1 cellular context compared by ENCODE assay signal in the genomic region with DNA sequence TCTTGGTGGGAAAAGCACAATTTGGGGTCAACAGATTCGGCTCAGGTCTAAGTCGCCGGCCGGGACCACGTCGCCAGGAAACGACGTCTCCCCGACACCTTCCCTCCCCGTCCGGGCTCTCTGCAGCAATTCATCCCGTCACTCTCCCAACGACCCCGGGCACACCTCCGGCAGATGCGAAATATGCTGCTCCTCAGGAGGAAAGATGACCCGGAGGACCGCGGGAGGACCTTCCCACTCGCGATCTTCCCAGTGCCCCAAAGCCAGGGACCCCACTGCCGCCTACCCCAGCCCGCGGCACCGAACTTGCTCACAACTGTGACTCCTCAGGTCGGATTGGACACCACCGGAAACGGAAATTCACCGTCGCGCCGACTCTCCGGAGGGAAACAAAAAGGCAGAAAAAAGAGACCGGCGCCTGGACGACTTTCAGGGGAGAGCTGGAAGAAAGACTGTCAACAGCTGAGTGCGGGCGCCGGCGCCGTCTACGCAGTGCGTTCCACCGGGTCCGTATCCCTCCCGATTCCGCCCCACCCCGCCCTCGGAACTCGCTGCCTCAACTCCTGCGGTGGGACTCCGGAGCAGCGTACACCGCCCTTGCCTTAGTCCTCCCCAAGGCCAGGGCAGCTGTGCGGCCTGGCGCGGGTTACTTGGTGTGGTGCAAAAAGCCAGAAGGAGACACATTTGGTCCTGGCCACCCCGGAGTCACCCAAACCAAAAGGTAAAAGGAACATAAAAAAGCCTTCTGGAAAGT.
TF ChIP-seq lines count a peak whose summit lies in the region.

No MANE protein-coding gene starts in this region.

TF ChIP-seq in K562, 482 proteins besides CTCF, POLR2A, EP300 and RAD21 (continued from another document and continues in another):
- TF ChIP-seq, protein P1, sequence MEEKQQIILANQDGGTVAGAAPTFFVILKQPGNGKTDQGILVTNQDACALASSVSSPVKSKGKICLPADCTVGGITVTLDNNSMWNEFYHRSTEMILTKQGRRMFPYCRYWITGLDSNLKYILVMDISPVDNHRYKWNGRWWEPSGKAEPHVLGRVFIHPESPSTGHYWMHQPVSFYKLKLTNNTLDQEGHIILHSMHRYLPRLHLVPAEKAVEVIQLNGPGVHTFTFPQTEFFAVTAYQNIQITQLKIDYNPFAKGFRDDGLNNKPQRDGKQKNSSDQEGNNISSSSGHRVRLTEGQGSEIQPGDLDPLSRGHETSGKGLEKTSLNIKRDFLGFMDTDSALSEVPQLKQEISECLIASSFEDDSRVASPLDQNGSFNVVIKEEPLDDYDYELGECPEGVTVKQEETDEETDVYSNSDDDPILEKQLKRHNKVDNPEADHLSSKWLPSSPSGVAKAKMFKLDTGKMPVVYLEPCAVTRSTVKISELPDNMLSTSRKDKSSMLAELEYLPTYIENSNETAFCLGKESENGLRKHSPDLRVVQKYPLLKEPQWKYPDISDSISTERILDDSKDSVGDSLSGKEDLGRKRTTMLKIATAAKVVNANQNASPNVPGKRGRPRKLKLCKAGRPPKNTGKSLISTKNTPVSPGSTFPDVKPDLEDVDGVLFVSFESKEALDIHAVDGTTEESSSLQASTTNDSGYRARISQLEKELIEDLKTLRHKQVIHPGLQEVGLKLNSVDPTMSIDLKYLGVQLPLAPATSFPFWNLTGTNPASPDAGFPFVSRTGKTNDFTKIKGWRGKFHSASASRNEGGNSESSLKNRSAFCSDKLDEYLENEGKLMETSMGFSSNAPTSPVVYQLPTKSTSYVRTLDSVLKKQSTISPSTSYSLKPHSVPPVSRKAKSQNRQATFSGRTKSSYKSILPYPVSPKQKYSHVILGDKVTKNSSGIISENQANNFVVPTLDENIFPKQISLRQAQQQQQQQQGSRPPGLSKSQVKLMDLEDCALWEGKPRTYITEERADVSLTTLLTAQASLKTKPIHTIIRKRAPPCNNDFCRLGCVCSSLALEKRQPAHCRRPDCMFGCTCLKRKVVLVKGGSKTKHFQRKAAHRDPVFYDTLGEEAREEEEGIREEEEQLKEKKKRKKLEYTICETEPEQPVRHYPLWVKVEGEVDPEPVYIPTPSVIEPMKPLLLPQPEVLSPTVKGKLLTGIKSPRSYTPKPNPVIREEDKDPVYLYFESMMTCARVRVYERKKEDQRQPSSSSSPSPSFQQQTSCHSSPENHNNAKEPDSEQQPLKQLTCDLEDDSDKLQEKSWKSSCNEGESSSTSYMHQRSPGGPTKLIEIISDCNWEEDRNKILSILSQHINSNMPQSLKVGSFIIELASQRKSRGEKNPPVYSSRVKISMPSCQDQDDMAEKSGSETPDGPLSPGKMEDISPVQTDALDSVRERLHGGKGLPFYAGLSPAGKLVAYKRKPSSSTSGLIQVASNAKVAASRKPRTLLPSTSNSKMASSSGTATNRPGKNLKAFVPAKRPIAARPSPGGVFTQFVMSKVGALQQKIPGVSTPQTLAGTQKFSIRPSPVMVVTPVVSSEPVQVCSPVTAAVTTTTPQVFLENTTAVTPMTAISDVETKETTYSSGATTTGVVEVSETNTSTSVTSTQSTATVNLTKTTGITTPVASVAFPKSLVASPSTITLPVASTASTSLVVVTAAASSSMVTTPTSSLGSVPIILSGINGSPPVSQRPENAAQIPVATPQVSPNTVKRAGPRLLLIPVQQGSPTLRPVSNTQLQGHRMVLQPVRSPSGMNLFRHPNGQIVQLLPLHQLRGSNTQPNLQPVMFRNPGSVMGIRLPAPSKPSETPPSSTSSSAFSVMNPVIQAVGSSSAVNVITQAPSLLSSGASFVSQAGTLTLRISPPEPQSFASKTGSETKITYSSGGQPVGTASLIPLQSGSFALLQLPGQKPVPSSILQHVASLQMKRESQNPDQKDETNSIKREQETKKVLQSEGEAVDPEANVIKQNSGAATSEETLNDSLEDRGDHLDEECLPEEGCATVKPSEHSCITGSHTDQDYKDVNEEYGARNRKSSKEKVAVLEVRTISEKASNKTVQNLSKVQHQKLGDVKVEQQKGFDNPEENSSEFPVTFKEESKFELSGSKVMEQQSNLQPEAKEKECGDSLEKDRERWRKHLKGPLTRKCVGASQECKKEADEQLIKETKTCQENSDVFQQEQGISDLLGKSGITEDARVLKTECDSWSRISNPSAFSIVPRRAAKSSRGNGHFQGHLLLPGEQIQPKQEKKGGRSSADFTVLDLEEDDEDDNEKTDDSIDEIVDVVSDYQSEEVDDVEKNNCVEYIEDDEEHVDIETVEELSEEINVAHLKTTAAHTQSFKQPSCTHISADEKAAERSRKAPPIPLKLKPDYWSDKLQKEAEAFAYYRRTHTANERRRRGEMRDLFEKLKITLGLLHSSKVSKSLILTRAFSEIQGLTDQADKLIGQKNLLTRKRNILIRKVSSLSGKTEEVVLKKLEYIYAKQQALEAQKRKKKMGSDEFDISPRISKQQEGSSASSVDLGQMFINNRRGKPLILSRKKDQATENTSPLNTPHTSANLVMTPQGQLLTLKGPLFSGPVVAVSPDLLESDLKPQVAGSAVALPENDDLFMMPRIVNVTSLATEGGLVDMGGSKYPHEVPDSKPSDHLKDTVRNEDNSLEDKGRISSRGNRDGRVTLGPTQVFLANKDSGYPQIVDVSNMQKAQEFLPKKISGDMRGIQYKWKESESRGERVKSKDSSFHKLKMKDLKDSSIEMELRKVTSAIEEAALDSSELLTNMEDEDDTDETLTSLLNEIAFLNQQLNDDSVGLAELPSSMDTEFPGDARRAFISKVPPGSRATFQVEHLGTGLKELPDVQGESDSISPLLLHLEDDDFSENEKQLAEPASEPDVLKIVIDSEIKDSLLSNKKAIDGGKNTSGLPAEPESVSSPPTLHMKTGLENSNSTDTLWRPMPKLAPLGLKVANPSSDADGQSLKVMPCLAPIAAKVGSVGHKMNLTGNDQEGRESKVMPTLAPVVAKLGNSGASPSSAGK (IDR thresholded peaks at IDR 0.05): no peak
- TF ChIP-seq TAL1 (IDR thresholded peaks at IDR 0.05) (peak; percentile 19; the same call in 1 of the 2 replicates), TARDBP (IDR thresholded peaks at IDR 0.05) (no peak), RCOR1 (IDR thresholded peaks at IDR 0.05; ENCODE audit: borderline replicate concordance in 1 of 2, low read depth in 2 of 2, low read length in 2 of 2) (peak in 1 of 2 experiments; percentile 11; a peak in 1 of 4 replicates), TOE1 (IDR thresholded peaks at IDR 0.05; ENCODE audit: borderline replicate concordance) (peak; percentile 93), TOE1 (CRISPR knock-in tag; IDR thresholded peaks at IDR 0.05; ENCODE audit: borderline replicate concordance, low read depth) (no peak), CHD1 (IDR thresholded peaks at IDR 0.05; ENCODE audit: low read length) (peak; percentile 63), RFX7 (CRISPR knock-in tag; IDR thresholded peaks at IDR 0.05) (no peak), FOXA3 (CRISPR knock-in tag; conservative IDR thresholded peaks at IDR 0.05 in 1 of 2, IDR thresholded peaks at IDR 0.05 in 1 of 2) (peak in 1 of 2 experiments; percentile 89; a peak in 2 of 4 replicates), TAF7 (tag; IDR thresholded peaks at IDR 0.05) (peak; percentile 93), FOXP1 (CRISPR knock-in tag; IDR thresholded peaks at IDR 0.05) (peak; percentile 93; the same call in 1 of the 2 replicates), POLR3A (IDR thresholded peaks at IDR 0.05; ENCODE audit: borderline replicate concordance, extremely low read depth, insufficient read depth, insufficient read length) (no peak), MEF2D (tag; conservative IDR thresholded peaks at IDR 0.05; ENCODE audit: low read depth) (peak; percentile 55; the same call in 1 of the 2 replicates), RBFOX2 (IDR thresholded peaks at IDR 0.05; ENCODE audit: low read depth, low read length) (peak; percentile 97), ASH1L (IDR thresholded peaks at IDR 0.05; ENCODE audit: borderline replicate concordance, low read depth, partially characterized antibody) (no peak), RFX1 (IDR thresholded peaks at IDR 0.05) (peak; percentile 58), BHLHE40 (IDR thresholded peaks at IDR 0.05; ENCODE audit: low read length) (no peak), NONO (IDR thresholded peaks at IDR 0.05; ENCODE audit: low read depth in 2 of 2, low read length in 1 of 2) (peak in 1 of 2 experiments; percentile 61; a peak in 1 of 4 replicates), MYNN (IDR thresholded peaks at IDR 0.05) (peak; percentile 65; the same call in 1 of the 2 replicates), MYNN (CRISPR knock-in tag; IDR thresholded peaks at IDR 0.05) (no peak), U2AF2 (optimal IDR thresholded peaks at IDR 0.05; ENCODE audit: low read depth, low read length) (no peak), ZKSCAN8 (CRISPR knock-in tag; IDR thresholded peaks at IDR 0.05) (no peak)
- TF ChIP-seq, protein P2, sequence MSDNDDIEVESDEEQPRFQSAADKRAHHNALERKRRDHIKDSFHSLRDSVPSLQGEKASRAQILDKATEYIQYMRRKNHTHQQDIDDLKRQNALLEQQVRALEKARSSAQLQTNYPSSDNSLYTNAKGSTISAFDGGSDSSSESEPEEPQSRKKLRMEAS (CRISPR knock-in tag; IDR thresholded peaks at IDR 0.05): peak; percentile 58
- TF ChIP-seq, protein P3, sequence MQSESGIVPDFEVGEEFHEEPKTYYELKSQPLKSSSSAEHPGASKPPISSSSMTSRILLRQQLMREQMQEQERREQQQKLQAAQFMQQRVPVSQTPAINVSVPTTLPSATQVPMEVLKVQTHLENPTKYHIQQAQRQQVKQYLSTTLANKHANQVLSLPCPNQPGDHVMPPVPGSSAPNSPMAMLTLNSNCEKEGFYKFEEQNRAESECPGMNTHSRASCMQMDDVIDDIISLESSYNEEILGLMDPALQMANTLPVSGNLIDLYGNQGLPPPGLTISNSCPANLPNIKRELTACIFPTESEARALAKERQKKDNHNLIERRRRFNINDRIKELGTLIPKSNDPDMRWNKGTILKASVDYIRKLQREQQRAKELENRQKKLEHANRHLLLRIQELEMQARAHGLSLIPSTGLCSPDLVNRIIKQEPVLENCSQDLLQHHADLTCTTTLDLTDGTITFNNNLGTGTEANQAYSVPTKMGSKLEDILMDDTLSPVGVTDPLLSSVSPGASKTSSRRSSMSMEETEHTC (IDR thresholded peaks at IDR 0.05): no peak
- TF ChIP-seq, protein P4, sequence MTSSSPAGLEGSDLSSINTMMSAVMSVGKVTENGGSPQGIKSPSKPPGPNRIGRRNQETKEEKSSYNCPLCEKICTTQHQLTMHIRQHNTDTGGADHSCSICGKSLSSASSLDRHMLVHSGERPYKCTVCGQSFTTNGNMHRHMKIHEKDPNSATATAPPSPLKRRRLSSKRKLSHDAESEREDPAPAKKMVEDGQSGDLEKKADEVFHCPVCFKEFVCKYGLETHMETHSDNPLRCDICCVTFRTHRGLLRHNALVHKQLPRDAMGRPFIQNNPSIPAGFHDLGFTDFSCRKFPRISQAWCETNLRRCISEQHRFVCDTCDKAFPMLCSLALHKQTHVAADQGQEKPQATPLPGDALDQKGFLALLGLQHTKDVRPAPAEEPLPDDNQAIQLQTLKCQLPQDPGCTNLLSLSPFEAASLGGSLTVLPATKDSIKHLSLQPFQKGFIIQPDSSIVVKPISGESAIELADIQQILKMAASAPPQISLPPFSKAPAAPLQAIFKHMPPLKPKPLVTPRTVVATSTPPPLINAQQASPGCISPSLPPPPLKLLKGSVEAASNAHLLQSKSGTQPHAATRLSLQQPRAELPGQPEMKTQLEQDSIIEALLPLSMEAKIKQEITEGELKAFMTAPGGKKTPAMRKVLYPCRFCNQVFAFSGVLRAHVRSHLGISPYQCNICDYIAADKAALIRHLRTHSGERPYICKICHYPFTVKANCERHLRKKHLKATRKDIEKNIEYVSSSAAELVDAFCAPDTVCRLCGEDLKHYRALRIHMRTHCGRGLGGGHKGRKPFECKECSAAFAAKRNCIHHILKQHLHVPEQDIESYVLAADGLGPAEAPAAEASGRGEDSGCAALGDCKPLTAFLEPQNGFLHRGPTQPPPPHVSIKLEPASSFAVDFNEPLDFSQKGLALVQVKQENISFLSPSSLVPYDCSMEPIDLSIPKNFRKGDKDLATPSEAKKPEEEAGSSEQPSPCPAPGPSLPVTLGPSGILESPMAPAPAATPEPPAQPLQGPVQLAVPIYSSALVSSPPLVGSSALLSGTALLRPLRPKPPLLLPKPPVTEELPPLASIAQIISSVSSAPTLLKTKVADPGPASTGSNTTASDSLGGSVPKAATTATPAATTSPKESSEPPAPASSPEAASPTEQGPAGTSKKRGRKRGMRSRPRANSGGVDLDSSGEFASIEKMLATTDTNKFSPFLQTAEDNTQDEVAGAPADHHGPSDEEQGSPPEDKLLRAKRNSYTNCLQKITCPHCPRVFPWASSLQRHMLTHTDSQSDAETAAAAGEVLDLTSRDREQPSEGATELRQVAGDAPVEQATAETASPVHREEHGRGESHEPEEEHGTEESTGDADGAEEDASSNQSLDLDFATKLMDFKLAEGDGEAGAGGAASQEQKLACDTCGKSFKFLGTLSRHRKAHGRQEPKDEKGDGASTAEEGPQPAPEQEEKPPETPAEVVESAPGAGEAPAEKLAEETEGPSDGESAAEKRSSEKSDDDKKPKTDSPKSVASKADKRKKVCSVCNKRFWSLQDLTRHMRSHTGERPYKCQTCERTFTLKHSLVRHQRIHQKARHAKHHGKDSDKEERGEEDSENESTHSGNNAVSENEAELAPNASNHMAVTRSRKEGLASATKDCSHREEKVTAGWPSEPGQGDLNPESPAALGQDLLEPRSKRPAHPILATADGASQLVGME (CRISPR knock-in tag; IDR thresholded peaks at IDR 0.05): no peak
- TF ChIP-seq, protein P5, sequence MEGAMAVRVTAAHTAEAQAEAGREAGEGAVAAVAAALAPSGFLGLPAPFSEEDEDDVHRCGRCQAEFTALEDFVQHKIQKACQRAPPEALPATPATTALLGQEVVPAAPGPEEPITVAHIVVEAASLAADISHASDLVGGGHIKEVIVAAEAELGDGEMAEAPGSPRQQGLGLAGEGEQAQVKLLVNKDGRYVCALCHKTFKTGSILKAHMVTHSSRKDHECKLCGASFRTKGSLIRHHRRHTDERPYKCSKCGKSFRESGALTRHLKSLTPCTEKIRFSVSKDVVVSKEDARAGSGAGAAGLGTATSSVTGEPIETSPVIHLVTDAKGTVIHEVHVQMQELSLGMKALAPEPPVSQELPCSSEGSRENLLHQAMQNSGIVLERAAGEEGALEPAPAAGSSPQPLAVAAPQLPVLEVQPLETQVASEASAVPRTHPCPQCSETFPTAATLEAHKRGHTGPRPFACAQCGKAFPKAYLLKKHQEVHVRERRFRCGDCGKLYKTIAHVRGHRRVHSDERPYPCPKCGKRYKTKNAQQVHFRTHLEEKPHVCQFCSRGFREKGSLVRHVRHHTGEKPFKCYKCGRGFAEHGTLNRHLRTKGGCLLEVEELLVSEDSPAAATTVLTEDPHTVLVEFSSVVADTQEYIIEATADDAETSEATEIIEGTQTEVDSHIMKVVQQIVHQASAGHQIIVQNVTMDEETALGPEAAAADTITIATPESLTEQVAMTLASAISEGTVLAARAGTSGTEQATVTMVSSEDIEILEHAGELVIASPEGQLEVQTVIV (CRISPR knock-in tag; IDR thresholded peaks at IDR 0.05; ENCODE audit: borderline replicate concordance): no peak
- TF ChIP-seq, protein P6, sequence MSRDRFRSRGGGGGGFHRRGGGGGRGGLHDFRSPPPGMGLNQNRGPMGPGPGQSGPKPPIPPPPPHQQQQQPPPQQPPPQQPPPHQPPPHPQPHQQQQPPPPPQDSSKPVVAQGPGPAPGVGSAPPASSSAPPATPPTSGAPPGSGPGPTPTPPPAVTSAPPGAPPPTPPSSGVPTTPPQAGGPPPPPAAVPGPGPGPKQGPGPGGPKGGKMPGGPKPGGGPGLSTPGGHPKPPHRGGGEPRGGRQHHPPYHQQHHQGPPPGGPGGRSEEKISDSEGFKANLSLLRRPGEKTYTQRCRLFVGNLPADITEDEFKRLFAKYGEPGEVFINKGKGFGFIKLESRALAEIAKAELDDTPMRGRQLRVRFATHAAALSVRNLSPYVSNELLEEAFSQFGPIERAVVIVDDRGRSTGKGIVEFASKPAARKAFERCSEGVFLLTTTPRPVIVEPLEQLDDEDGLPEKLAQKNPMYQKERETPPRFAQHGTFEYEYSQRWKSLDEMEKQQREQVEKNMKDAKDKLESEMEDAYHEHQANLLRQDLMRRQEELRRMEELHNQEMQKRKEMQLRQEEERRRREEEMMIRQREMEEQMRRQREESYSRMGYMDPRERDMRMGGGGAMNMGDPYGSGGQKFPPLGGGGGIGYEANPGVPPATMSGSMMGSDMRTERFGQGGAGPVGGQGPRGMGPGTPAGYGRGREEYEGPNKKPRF (IDR thresholded peaks at IDR 0.05; ENCODE audit: low read depth, low read length): no peak
